8 cellular contexts compared by ENCODE assay signal in the genomic region with DNA sequence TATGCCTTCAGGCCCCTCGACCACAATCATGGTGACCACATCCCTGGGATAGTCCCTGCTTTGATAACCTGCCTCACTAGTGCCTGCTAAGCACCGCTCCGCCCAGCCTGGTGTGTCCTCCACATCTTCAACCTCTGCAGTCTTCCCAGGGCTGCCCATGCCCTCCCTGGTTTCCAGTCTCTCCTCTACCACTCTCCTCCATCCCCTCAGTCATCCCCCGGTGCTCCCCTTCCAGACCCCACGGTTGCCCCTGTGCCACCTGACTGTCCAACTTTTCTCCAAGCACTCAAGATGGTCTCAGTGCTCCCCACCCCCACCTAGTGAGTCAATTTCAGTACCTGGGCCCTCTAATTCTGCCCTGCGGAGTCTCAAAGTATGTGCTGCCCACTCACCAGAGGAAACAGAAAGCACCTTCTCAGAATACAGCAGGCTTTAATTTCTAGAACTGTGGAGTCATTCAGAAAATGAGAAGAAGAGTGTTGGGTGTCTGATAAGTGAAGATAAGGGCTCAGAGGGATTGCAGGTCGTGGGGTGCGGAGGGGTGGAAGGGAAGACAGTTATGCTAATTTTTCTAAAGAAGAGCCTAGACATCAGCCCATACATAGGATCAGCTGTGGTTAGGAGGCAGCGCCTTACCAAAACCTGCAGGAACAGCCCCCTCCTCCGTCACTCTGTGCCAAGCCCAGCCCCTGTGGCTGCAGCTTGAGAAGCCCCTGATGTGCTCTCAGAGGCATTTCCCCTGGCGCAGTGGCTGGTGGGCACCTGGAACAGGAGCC.
DNase-seq lines count a peak whose midpoint lies in the region; ATAC-seq lines count a peak whose summit lies in the region.

No MANE protein-coding gene starts in this region.

- ATAC-seq in GM19467 (IDR thresholded peaks at IDR 0.05; ENCODE audit: unreplicated experiment) (peak; percentile 41), HG03575 (IDR thresholded peaks at IDR 0.05; ENCODE audit: extremely low read depth, insufficient number of reproducible peaks, low FRiP score, unreplicated experiment) (peak; percentile 39)

- DNase-seq in AML-193 (lab: John Stamatoyannopoulos, UW) = peak; percentile 24 to 53
- peak; percentile 75 for DNase-seq in activated naive CD4-positive, alpha-beta T cell treated with anti-CD3 and anti-CD28 coated beads, Interleukin-2, amount 50 U/mL, for 16 hours
- peak; percentile 77 to 78 for DNase-seq in stimulated activated CD8-positive, alpha-beta memory T cell treated with anti-CD3 and anti-CD28 coated beads, Interleukin-15, amount 100 ng/mL, for 48 hours (ENCODE audit: low read depth in 2 of 2)
- no peak for DNase-seq in GM19238 (ENCODE audit: insufficient read length, low spot score)
- no peak for DNase-seq in activated gamma-delta T cell (lab: John Stamatoyannopoulos, UW)
- DNase-seq in putamen (ENCODE audit: low spot score) = no peak

Comparison
In these comparisons a context has a peak if more than half of its experiments do, and no peak if none do; other contexts are left out.
1. DNase-seq: peak in AML-193 (2 of 2), activated naive CD4-positive, alpha-beta T cell treated with anti-CD3 and anti-CD28 coated beads, Interleukin-2, amount 50 U/mL, for 16 hours (single experiment) and stimulated activated CD8-positive, alpha-beta memory T cell treated with anti-CD3 and anti-CD28 coated beads, Interleukin-15, amount 100 ng/mL, for 48 hours (2 of 2); none in GM19238 (single experiment), activated gamma-delta T cell (single experiment) and putamen (single experiment).